In genomic region chr9:14466429-14466818, GRCh38 we compare ENCODE assay signal across 16 cellular contexts.
A peak's percentile ranks its signal among the peaks of the same experiment; 100 is the strongest.
DNase-seq lines count a peak whose midpoint lies in the region; ATAC-seq, FAIRE-seq and TF ChIP-seq lines count a peak whose summit lies in the region.
"Had no signal": no experiment of that assay in that cellular context is flagged by ENCODE, and none has a peak within 500 bp of the region (broad histone marks: within the 10 kb centered on the region; RNA-seq: fewer than 3 reads in every experiment).

No MANE protein-coding gene starts in this region.

- 90 to 91% methylated on average over 7 of the region's 7 CpGs for WGBS in heart right ventricle, 2 donors

- H3K9me3 Mint-ChIP-seq in brain (peaks cover 0 to 8% (median 5%) of the 10 kb centered on the region in 5 experiments), nephron (no peaks in the 10 kb centered on the region)
- H3K9me3 Mint-ChIP-seq: IgD-negative memory B cell had no signal

- H3K36me3 Mint-ChIP-seq in brain: no peaks in the 10 kb centered on the region
- no peaks in the 10 kb centered on the region for H3K36me3 Mint-ChIP-seq in nephron (ENCODE audit: low read depth)
- H3K36me3 Mint-ChIP-seq: IgD-negative memory B cell had no signal

- H3K9me3 ChIP-seq in heart right ventricle: no peaks in the 10 kb centered on the region

- no peak overlapping the region for H3K27ac ChIP-seq in heart right ventricle
- H3K27ac ChIP-seq: C4-2B had no signal

- no peaks in the 10 kb centered on the region for H3K27me3 ChIP-seq in heart right ventricle

- H3K27ac Mint-ChIP-seq in brain: peak overlapping the region in 3 of 5 experiments; percentile 84 to 89 (median 88)
- H3K27ac Mint-ChIP-seq in nephron: peak overlapping the region in 2 of 3 experiments; percentile 65 to 66
- H3K27ac Mint-ChIP-seq: IgD-negative memory B cell had no signal

- no peak overlapping the region for H3K4me3 Mint-ChIP-seq in brain
- no peak overlapping the region for H3K4me3 Mint-ChIP-seq in nephron
- H3K4me3 Mint-ChIP-seq: IgD-negative memory B cell had no signal

- no peak for TF ChIP-seq CTCF in brain (conservative IDR thresholded peaks at IDR 0.05)
- no peak for TF ChIP-seq CTCF in nephron (IDR thresholded peaks at IDR 0.05; ENCODE audit: unreplicated experiment in 3 of 3)
- no peak for TF ChIP-seq CTCF in heart right ventricle (IDR thresholded peaks at IDR 0.05)

- H3K27me3 Mint-ChIP-seq in brain (no peaks in the 10 kb centered on the region), nephron (ENCODE audit: low read depth) (no peaks in the 10 kb centered on the region)
- H3K27me3 Mint-ChIP-seq: IgD-negative memory B cell had no signal

- H3K4me1 ChIP-seq in heart right ventricle: no peaks in the 10 kb centered on the region

- intact Hi-C loops in heart right ventricle (cut with DNase I): loop anchor here in 9 of 10 donors (5.0 to 10.0 kb wide), 6 partner anchors 98 to 301 kb away; no protein-coding TSS in a partner anchor

- no peak overlapping the region for H3K4me3 ChIP-seq in heart right ventricle

- H3K4me1 Mint-ChIP-seq in brain (peaks cover 23% of the 10 kb centered on the region), nephron (peaks cover 7% of the 10 kb centered on the region)
- H3K4me1 Mint-ChIP-seq: IgD-negative memory B cell had no signal

- no peak for FAIRE-seq in GM19239 (lab: Jason Lieb, UNC)
- FAIRE-seq: A204.1 had no signal

- peak; percentile 68 for DNase-seq in ELF-1 (ENCODE audit: low read depth, low spot score)
- peak; percentile 49 for DNase-seq in NCI-H1092 treated with DMSO at 0.1 percent for 48 hours (lab: John Stamatoyannopoulos, UW)
- no peak for DNase-seq in heart right ventricle
- no peak for DNase-seq in GM19239 (ENCODE audit: insufficient read length, low spot score)
- DNase-seq in MV-4-11 (lab: John Stamatoyannopoulos, UW): no peak
- DNase-seq: DMS153, EL, NCI-H1694 treated with DMSO at 0.1 percent for 48 hours, NCI-H774, SHP77 treated with DMSO at 0.1 percent for 48 hours had no signal

- ATAC-seq in heart right ventricle: no peak
- ATAC-seq in GM19324 (IDR thresholded peaks at IDR 0.05; ENCODE audit: low FRiP score, unreplicated experiment): no peak

- H3K36me3 ChIP-seq in heart right ventricle: no peaks in the 10 kb centered on the region

Comparison
In these comparisons a context has a peak if more than half of its experiments do, and no peak if none do; other contexts are left out.
1. DNase-seq: peak in ELF-1 (single experiment) and NCI-H1092 treated with DMSO at 0.1 percent for 48 hours (single experiment); none in heart right ventricle (0 of 2), GM19239 (single experiment) and MV-4-11 (single experiment).